In the genomic region with DNA sequence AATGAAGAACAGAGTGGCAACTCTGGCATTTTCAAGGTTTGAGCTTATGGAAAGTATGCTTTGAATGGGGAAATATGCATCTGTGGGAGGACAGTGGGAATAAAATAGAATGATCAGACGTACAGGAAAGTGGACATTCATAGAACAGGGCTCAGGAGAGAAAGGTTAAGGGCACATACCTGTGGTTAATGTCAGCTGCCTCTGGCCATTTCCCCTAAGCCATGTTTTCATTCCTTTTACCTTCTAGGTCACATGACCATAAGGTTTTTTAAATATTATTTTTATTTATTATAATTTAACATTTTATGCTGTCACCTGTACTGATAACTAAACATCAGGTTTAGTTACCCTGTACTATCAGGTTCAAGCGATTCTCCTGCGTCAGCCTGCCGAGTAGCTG, we compare ENCODE assay signal across 17 cellular contexts. TPM values are rescaled to one million over a fixed set of nuclear protein-coding genes. Genes with fewer than 3 reads are reported as not detected.
"Had no signal": no experiment of that assay in that cellular context is flagged by ENCODE, and none has a peak within 500 bp of the region (broad histone marks: within the 10 kb centered on the region; RNA-seq: fewer than 3 reads in every experiment).

No MANE protein-coding gene starts in this region.

- H3K27me3 Mint-ChIP-seq: naive thymus-derived CD4-positive, alpha-beta T cell; stimulated activated naive CD8-positive, alpha-beta T cell treated with anti-CD3 and anti-CD28 coated beads, Interleukin-15, Interleukin-2, amounts not matched to agents 100 ng/mL and 50 ng/mL, for 24 hours had no signal

- H3K4me3 ChIP-seq: coronary artery, gastroesophageal sphincter, ovary, right atrium auricular region, smooth muscle cell, tibial artery, upper lobe of left lung, uterus had no signal

- H3K4me2 ChIP-seq: smooth muscle cell had no signal

- H3K27me3 ChIP-seq: gastroesophageal sphincter, neutrophil, ovary, right atrium auricular region, tibial artery, upper lobe of left lung, uterus had no signal

- DNase-seq: cerebellar nuclear complex; effector CD4-positive, alpha-beta T cell; endodermal cell; glutamatergic neuron; mammary epithelial cell; naive thymus-derived CD4-positive, alpha-beta T cell; ovary; stimulated activated CD4-positive, alpha-beta T cell treated with anti-CD3 and anti-CD28 coated beads, Interleukin-2, amount 100 ng/mL, for 48 hours; tibial artery; upper lobe of left lung; uterus had no signal

- H3K27ac Mint-ChIP-seq: endodermal cell; naive thymus-derived CD4-positive, alpha-beta T cell; stimulated activated naive CD8-positive, alpha-beta T cell treated with anti-CD3 and anti-CD28 coated beads, Interleukin-15, Interleukin-2, amounts not matched to agents 100 ng/mL and 50 ng/mL, for 24 hours had no signal

- H3K9me3 ChIP-seq: neutrophil, ovary, uterus had no signal

- ATAC-seq: gastroesophageal sphincter; naive thymus-derived CD4-positive, alpha-beta T cell had no signal

- H3K4me1 ChIP-seq: uterus had no signal

- H3K4me3 Mint-ChIP-seq: endodermal cell; stimulated activated naive CD8-positive, alpha-beta T cell treated with anti-CD3 and anti-CD28 coated beads, Interleukin-15, Interleukin-2, amounts not matched to agents 100 ng/mL and 50 ng/mL, for 24 hours had no signal

- H3K36me3 ChIP-seq: gastroesophageal sphincter, ovary, right atrium auricular region, uterus had no signal

- H3K27ac ChIP-seq: coronary artery, gastroesophageal sphincter, neutrophil, ovary, right atrium auricular region, tibial artery, upper lobe of left lung, uterus had no signal

RNA-seq across cellular contexts. Expression of a gene that starts 52.8 kb away (rescaled TPM):
- total RNA-seq: smooth muscle cell had no signal
